1 cellular context compared by ENCODE assay signal in the genomic region with DNA sequence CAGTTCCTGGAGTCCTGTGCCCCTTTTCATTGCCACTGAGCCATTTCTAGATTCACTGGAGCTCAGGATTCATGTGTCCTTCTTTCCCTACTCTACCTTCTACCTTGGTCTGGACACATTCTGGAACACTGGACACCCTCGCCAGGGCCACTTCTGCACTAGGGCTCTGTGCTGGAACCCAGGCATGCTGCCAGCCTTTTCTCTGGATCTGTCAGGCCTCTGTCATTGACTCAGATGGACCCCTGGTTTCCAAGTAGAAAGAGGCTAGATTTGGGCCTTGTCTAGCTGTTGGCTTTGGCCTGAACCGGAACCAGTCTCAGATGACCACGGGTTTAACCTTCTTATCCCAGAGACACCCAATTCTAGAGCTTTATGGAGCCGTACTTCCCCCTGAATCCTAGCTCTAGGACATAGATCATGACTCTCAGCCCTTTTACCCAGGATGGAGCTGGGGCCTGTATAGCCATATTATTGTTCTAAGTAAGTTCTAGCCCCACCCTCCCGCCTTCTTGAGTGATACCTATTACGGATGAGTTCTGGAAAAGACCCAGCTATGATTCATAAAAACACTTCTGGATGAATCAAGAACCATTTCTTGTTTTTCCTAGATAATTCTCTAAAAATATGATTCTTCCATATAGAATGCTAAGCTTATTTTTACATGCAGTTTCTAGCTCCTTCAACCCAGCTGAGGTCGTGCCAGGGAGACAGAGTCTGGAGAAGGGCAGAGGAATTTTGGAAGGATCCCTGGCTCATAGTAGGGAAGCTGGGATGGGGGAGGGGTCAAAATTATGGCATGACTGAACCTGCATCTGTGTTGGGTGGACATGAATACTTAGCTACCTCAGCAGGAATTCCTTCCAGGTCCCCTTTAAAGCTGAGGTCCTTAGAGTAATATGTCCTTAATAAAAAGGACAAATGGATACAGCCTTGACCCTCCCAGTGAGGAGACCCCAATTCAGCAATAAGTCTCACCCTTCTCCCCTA.
TF ChIP-seq lines count a peak whose summit lies in the region.

No MANE protein-coding gene starts in this region.

TF ChIP-seq in WTC11, 78 proteins besides CTCF, POLR2A, EP300 and RAD21:
- no peak for TF ChIP-seq GRHL2 (CRISPR knock-in tag; IDR thresholded peaks at IDR 0.05; ENCODE audit: insufficient replicate concordance, severe bottlenecking)
- no peak for TF ChIP-seq ZNF416 (CRISPR knock-in tag; IDR thresholded peaks at IDR 0.05)
- TF ChIP-seq, protein P1, sequence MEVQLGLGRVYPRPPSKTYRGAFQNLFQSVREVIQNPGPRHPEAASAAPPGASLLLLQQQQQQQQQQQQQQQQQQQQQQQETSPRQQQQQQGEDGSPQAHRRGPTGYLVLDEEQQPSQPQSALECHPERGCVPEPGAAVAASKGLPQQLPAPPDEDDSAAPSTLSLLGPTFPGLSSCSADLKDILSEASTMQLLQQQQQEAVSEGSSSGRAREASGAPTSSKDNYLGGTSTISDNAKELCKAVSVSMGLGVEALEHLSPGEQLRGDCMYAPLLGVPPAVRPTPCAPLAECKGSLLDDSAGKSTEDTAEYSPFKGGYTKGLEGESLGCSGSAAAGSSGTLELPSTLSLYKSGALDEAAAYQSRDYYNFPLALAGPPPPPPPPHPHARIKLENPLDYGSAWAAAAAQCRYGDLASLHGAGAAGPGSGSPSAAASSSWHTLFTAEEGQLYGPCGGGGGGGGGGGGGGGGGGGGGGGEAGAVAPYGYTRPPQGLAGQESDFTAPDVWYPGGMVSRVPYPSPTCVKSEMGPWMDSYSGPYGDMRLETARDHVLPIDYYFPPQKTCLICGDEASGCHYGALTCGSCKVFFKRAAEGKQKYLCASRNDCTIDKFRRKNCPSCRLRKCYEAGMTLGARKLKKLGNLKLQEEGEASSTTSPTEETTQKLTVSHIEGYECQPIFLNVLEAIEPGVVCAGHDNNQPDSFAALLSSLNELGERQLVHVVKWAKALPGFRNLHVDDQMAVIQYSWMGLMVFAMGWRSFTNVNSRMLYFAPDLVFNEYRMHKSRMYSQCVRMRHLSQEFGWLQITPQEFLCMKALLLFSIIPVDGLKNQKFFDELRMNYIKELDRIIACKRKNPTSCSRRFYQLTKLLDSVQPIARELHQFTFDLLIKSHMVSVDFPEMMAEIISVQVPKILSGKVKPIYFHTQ (CRISPR knock-in tag; IDR thresholded peaks at IDR 0.05) = no peak
- TF ChIP-seq, protein P2, sequence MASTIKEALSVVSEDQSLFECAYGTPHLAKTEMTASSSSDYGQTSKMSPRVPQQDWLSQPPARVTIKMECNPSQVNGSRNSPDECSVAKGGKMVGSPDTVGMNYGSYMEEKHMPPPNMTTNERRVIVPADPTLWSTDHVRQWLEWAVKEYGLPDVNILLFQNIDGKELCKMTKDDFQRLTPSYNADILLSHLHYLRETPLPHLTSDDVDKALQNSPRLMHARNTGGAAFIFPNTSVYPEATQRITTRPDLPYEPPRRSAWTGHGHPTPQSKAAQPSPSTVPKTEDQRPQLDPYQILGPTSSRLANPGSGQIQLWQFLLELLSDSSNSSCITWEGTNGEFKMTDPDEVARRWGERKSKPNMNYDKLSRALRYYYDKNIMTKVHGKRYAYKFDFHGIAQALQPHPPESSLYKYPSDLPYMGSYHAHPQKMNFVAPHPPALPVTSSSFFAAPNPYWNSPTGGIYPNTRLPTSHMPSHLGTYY (CRISPR knock-in tag; IDR thresholded peaks at IDR 0.05) = no peak
- TF ChIP-seq, protein P3, sequence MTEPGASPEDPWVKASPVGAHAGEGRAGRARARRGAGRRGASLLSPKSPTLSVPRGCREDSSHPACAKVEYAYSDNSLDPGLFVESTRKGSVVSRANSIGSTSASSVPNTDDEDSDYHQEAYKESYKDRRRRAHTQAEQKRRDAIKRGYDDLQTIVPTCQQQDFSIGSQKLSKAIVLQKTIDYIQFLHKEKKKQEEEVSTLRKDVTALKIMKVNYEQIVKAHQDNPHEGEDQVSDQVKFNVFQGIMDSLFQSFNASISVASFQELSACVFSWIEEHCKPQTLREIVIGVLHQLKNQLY (CRISPR knock-in tag; IDR thresholded peaks at IDR 0.05) = no peak
- no peak for TF ChIP-seq NFE2L1 (CRISPR knock-in tag; IDR thresholded peaks at IDR 0.05)
- TF ChIP-seq, protein P4, sequence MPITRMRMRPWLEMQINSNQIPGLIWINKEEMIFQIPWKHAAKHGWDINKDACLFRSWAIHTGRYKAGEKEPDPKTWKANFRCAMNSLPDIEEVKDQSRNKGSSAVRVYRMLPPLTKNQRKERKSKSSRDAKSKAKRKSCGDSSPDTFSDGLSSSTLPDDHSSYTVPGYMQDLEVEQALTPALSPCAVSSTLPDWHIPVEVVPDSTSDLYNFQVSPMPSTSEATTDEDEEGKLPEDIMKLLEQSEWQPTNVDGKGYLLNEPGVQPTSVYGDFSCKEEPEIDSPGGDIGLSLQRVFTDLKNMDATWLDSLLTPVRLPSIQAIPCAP (CRISPR knock-in tag; IDR thresholded peaks at IDR 0.05) = no peak
- TF ChIP-seq, protein P5, sequence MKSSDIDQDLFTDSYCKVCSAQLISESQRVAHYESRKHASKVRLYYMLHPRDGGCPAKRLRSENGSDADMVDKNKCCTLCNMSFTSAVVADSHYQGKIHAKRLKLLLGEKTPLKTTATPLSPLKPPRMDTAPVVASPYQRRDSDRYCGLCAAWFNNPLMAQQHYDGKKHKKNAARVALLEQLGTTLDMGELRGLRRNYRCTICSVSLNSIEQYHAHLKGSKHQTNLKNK (CRISPR knock-in tag; IDR thresholded peaks at IDR 0.05) = no peak
- TF ChIP-seq ZNF671 (CRISPR knock-in tag; IDR thresholded peaks at IDR 0.05) = no peak
- no peak for TF ChIP-seq ZNF232 (CRISPR knock-in tag; IDR thresholded peaks at IDR 0.05)
- TF ChIP-seq, protein P6, sequence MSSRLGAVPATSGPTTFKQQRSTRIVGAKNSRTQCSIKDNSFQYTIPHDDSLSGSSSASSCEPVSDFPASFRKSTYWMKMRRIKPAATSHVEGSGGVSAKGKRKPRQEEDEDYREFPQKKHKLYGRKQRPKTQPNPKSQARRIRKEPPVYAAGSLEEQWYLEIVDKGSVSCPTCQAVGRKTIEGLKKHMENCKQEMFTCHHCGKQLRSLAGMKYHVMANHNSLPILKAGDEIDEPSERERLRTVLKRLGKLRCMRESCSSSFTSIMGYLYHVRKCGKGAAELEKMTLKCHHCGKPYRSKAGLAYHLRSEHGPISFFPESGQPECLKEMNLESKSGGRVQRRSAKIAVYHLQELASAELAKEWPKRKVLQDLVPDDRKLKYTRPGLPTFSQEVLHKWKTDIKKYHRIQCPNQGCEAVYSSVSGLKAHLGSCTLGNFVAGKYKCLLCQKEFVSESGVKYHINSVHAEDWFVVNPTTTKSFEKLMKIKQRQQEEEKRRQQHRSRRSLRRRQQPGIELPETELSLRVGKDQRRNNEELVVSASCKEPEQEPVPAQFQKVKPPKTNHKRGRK (CRISPR knock-in tag; IDR thresholded peaks at IDR 0.05; ENCODE audit: borderline replicate concordance) = no peak
- no peak for TF ChIP-seq JUN (CRISPR knock-in tag; IDR thresholded peaks at IDR 0.05)
- TF ChIP-seq, protein P7, sequence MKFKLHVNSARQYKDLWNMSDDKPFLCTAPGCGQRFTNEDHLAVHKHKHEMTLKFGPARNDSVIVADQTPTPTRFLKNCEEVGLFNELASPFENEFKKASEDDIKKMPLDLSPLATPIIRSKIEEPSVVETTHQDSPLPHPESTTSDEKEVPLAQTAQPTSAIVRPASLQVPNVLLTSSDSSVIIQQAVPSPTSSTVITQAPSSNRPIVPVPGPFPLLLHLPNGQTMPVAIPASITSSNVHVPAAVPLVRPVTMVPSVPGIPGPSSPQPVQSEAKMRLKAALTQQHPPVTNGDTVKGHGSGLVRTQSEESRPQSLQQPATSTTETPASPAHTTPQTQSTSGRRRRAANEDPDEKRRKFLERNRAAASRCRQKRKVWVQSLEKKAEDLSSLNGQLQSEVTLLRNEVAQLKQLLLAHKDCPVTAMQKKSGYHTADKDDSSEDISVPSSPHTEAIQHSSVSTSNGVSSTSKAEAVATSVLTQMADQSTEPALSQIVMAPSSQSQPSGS (CRISPR knock-in tag; IDR thresholded peaks at IDR 0.05; ENCODE audit: borderline replicate concordance, low read depth) = no peak
- TF ChIP-seq NR2C2 (CRISPR knock-in tag; IDR thresholded peaks at IDR 0.05) = no peak
- TF ChIP-seq ZNF138 (CRISPR knock-in tag; conservative IDR thresholded peaks at IDR 0.05) = no peak
